ENCODE assay signal across 9 cellular contexts in genomic region chr1:116738673-116739370, GRCh38. TPM values are rescaled to one million over a fixed set of nuclear protein-coding genes. Genes with fewer than 3 reads are reported as not detected.
A peak's percentile ranks its signal among the peaks of the same experiment; 100 is the strongest.
DNase-seq lines count a peak whose midpoint lies in the region; ATAC-seq and TF ChIP-seq lines count a peak whose summit lies in the region.
"Had no signal": no experiment of that assay in that cellular context is flagged by ENCODE, and none has a peak within 500 bp of the region (broad histone marks: within the 10 kb centered on the region; RNA-seq: fewer than 3 reads in every experiment).

No MANE protein-coding gene starts in this region.

- H3K36me3 Mint-ChIP-seq in activated T-cell treated with anti-CD3 and anti-CD28 coated beads, Interleukin-2, amount 50 U/mL, for 72 hours (ENCODE audit: insufficient read depth in 2 of 2): peaks cover 20 to 32% of the 10 kb centered on the region in 2 donors
- H3K36me3 Mint-ChIP-seq in CD14-positive monocyte: peaks cover 6 to 7% of the 10 kb centered on the region in 2 donors

- H3K4me1 Mint-ChIP-seq in activated T-cell treated with anti-CD3 and anti-CD28 coated beads, Interleukin-2, amount 50 U/mL, for 72 hours (ENCODE audit: low read depth): peaks cover 65% of the 10 kb centered on the region
- peaks cover 40% of the 10 kb centered on the region for H3K4me1 Mint-ChIP-seq in CD14-positive monocyte

- H3K9me3 Mint-ChIP-seq in activated T-cell treated with anti-CD3 and anti-CD28 coated beads, Interleukin-2, amount 50 U/mL, for 72 hours: peaks cover 9 to 16% of the 10 kb centered on the region in 2 donors
- H3K9me3 Mint-ChIP-seq in CD14-positive monocyte: peaks cover 18 to 24% (median 22%) of the 10 kb centered on the region in 7 donors

- peak; percentile 75 to 82 for DNase-seq in activated T-cell treated with anti-CD3 and anti-CD28 coated beads, Interleukin-2, amount 50 U/mL, for 72 hours
- DNase-seq in stimulated activated CD4-positive, alpha-beta T cell treated with anti-CD3 and anti-CD28 coated beads, TNF-alpha, amount 100 ng/mL, for 24 hours (ENCODE audit: low read depth in 3 of 3): peak in 2 of 3 experiments; percentile 63 to 65
- DNase-seq in CD14-positive monocyte (ENCODE audit: low spot score) (no peak), H7 (no peak), mesenteric fat pad (ENCODE audit: low spot score) (no peak), NCI-H524 (lab: John Stamatoyannopoulos, UW) (no peak)

- no peaks in the 10 kb centered on the region for H3K27me3 ChIP-seq in H7 (ENCODE audit: control insufficient read depth, insufficient read depth, low read length)
- H3K27me3 ChIP-seq: cardiac muscle cell had no signal

- no peaks in the 10 kb centered on the region for H3K36me3 ChIP-seq in H7 (replicated peaks; ENCODE audit: control insufficient read depth, insufficient read depth, low read length)
- H3K36me3 ChIP-seq: cardiac muscle cell had no signal

- intact Hi-C loops in CD14-positive monocyte (cut with micrococcal nuclease): loop anchor here (2.0 to 10.0 kb wide), 5 partner anchors 74 to 388 kb away; no protein-coding TSS in a partner anchor

- peak; percentile 72 for ATAC-seq in GM19025 (IDR thresholded peaks at IDR 0.05; ENCODE audit: low read depth, unreplicated experiment)
- ATAC-seq in HG03159 (IDR thresholded peaks at IDR 0.05; ENCODE audit: unreplicated experiment): peak; percentile 54
- ATAC-seq in activated T-cell treated with anti-CD3 and anti-CD28 coated beads, Interleukin-2, amount 50 U/mL, for 72 hours (replicated peaks in 1 of 2): peak; percentile 71 to 72

- H3K27ac Mint-ChIP-seq in activated T-cell treated with anti-CD3 and anti-CD28 coated beads, Interleukin-2, amount 50 U/mL, for 72 hours: peak overlapping the region; percentile 100
- peak overlapping the region in 1 of 7 donors; percentile 32 for H3K27ac Mint-ChIP-seq in CD14-positive monocyte

- no peaks in the 10 kb centered on the region for H3K27me3 Mint-ChIP-seq in activated T-cell treated with anti-CD3 and anti-CD28 coated beads, Interleukin-2, amount 50 U/mL, for 72 hours (ENCODE audit: low read depth)
- H3K27me3 Mint-ChIP-seq in CD14-positive monocyte (ENCODE audit: low read depth in 3 of 3): peaks cover 0 to 3% (median 1%) of the 10 kb centered on the region in 3 donors

- H3K4me3 ChIP-seq in H7 (ENCODE audit: insufficient read depth, low read depth, low read length): no peak overlapping the region
- H3K4me3 ChIP-seq: cardiac muscle cell had no signal

- H3K4me3 Mint-ChIP-seq in activated T-cell treated with anti-CD3 and anti-CD28 coated beads, Interleukin-2, amount 50 U/mL, for 72 hours: peak overlapping the region; percentile 78 to 93
- H3K4me3 Mint-ChIP-seq in CD14-positive monocyte: no peak overlapping the region

- TF ChIP-seq CTCF in CD14-positive monocyte (IDR thresholded peaks at IDR 0.05): no peak

RNA-seq across cellular contexts. Expression of gene CD2, which starts 15.4 kb away (rescaled TPM):
- 100 to 1,000 TPM; 232 to 298 TPM for total RNA-seq in activated T-cell treated with anti-CD3 and anti-CD28 coated beads, Interleukin-2, amount 50 U/mL, for 72 hours
- 1 to 10 TPM; 2.1 to 3.6 TPM for polyA plus RNA-seq in CD14-positive monocyte
- not detected in 2 replicates for total RNA-seq in H7 (2014; rRNA removed; shearing (Covaris generic))
- total RNA-seq in mesenteric fat pad: 2.3 TPM
- total RNA-seq: cardiac muscle cell had no signal
- polyA plus RNA-seq: cardiac muscle cell had no signal

Comparison
In these comparisons a context has a peak if more than half of its experiments do, and no peak if none do; other contexts are left out.
1. DNase-seq: peak in activated T-cell treated with anti-CD3 and anti-CD28 coated beads, Interleukin-2, amount 50 U/mL, for 72 hours (2 of 2) and stimulated activated CD4-positive, alpha-beta T cell treated with anti-CD3 and anti-CD28 coated beads, TNF-alpha, amount 100 ng/mL, for 24 hours (2 of 3); none in CD14-positive monocyte (single experiment), H7 (single experiment), mesenteric fat pad (single experiment) and NCI-H524 (0 of 2).
2. H3K4me3 Mint-ChIP-seq: peak in activated T-cell treated with anti-CD3 and anti-CD28 coated beads, Interleukin-2, amount 50 U/mL, for 72 hours (2 of 2); none in CD14-positive monocyte (0 of 2).
3. RNA of gene CD2, which starts 15.4 kb away (total RNA-seq): 232 to 298 TPM in activated T-cell treated with anti-CD3 and anti-CD28 coated beads, Interleukin-2, amount 50 U/mL, for 72 hours; 2.3 TPM in mesenteric fat pad (single experiment) and not detected in H7; every median in the first group is over 10 times any median in the second.
4. Peak in every context shown above with its lines, with median percentiles within 50 percentile points of each other: ATAC-seq.